In the genomic region with DNA sequence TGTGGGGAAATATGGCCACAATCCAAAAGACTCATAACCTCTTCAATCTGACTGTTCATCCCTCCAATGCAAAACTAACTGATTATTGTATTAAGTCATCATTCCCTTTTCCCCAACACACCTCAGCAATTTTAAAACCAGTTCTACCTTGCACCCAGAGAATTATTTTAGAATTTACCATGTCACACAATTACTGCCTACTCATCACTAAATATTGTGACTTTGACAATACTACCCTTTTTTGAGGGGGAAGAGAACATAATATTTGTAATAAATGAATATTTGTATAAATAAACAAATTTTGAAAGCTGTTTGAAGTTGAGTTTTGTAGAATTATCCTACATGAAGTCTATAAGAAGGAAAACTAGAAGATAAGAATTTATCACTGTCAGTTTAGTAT, we compare ENCODE assay signal across 2 cellular contexts.
TF ChIP-seq lines count a peak whose summit lies in the region.

No MANE protein-coding gene starts in this region.

TF ChIP-seq in HepG2, 621 proteins besides CTCF, POLR2A, EP300 and RAD21:
- TF ChIP-seq TBX2 (CRISPR knock-in tag; IDR thresholded peaks at IDR 0.05; ENCODE audit: borderline replicate concordance) (no peak), MAFF (IDR thresholded peaks at IDR 0.05; ENCODE audit: low read depth, low read length) (peak; percentile 70), MAFK (conservative IDR thresholded peaks at IDR 0.05 in 1 of 2, IDR thresholded peaks at IDR 0.05 in 1 of 2; ENCODE audit: low read length in 2 of 2) (peak; percentile 41 to 79; a peak in 3 of 4 replicates), TCF12 (IDR thresholded peaks at IDR 0.05) (no peak), TCF12 (CRISPR knock-in tag; IDR thresholded peaks at IDR 0.05) (no peak)

TF ChIP-seq in K562, 482 proteins besides CTCF, POLR2A, EP300 and RAD21:
- TF ChIP-seq NCOA1 (IDR thresholded peaks at IDR 0.05; ENCODE audit: low read depth) (no peak), SRSF7 (optimal IDR thresholded peaks at IDR 0.05; ENCODE audit: low read depth, low read length) (no peak), ZNF3 (CRISPR knock-in tag; IDR thresholded peaks at IDR 0.05) (no peak), AFF1 (IDR thresholded peaks at IDR 0.05; ENCODE audit: low read depth in 1 of 2, partially characterized antibody in 2 of 2) (no peak), TAL1 (IDR thresholded peaks at IDR 0.05) (no peak), ELF1 (tag; IDR thresholded peaks at IDR 0.05) (no peak), KDM4B (IDR thresholded peaks at IDR 0.05; ENCODE audit: borderline replicate concordance in 2 of 2, low read depth in 1 of 2) (no peak), ZNF316 (IDR thresholded peaks at IDR 0.05) (peak; percentile 58), ZFX (CRISPR knock-in tag; IDR thresholded peaks at IDR 0.05) (no peak), DDX20 (tag; IDR thresholded peaks at IDR 0.05; ENCODE audit: low read depth) (no peak), MAFF (IDR thresholded peaks at IDR 0.05; ENCODE audit: low read length) (peak; percentile 18; the same call in 1 of the 2 replicates), ZHX1 (conservative IDR thresholded peaks at IDR 0.05; ENCODE audit: low read length) (no peak), C11orf30 (IDR thresholded peaks at IDR 0.05; ENCODE audit: low read depth) (peak; percentile 4; the same call in 1 of the 2 replicates), HIVEP1 (CRISPR knock-in tag; IDR thresholded peaks at IDR 0.05) (no peak), DNMT1 (IDR thresholded peaks at IDR 0.05) (no peak)
- TF ChIP-seq, protein P1, sequence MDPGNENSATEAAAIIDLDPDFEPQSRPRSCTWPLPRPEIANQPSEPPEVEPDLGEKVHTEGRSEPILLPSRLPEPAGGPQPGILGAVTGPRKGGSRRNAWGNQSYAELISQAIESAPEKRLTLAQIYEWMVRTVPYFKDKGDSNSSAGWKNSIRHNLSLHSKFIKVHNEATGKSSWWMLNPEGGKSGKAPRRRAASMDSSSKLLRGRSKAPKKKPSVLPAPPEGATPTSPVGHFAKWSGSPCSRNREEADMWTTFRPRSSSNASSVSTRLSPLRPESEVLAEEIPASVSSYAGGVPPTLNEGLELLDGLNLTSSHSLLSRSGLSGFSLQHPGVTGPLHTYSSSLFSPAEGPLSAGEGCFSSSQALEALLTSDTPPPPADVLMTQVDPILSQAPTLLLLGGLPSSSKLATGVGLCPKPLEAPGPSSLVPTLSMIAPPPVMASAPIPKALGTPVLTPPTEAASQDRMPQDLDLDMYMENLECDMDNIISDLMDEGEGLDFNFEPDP (CRISPR knock-in tag; IDR thresholded peaks at IDR 0.05), result no peak
- TF ChIP-seq, protein P2, sequence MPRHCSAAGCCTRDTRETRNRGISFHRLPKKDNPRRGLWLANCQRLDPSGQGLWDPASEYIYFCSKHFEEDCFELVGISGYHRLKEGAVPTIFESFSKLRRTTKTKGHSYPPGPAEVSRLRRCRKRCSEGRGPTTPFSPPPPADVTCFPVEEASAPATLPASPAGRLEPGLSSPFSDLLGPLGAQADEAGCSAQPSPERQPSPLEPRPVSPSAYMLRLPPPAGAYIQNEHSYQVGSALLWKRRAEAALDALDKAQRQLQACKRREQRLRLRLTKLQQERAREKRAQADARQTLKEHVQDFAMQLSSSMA (CRISPR knock-in tag; IDR thresholded peaks at IDR 0.05), result no peak
